In genomic region chr1:1026599-1027413, GRCh38 we compare ENCODE assay signal across 1 cellular context.
TF ChIP-seq lines count a peak whose summit lies in the region.

No MANE protein-coding gene starts in this region.

TF ChIP-seq in HEK293, 187 proteins besides CTCF, POLR2A, EP300 and RAD21 (continued from another document):
- TF ChIP-seq ZNF529 (tag by site-specific recombination; IDR thresholded peaks at IDR 0.05; ENCODE audit: insufficient replicate concordance) (no peak), ZSCAN4 (tag by site-specific recombination; IDR thresholded peaks at IDR 0.05) (peak; percentile 73)
